In genomic region chr11:34865261-34865660, GRCh38 we compare ENCODE assay signal across 26 cellular contexts. TPM values are rescaled to one million over a fixed set of nuclear protein-coding genes. Genes with fewer than 3 reads are reported as not detected.
DNase-seq lines count a peak whose midpoint lies in the region; ATAC-seq, FAIRE-seq and TF ChIP-seq lines count a peak whose summit lies in the region.
"Had no signal": no experiment of that assay in that cellular context is flagged by ENCODE, and none has a peak within 500 bp of the region (broad histone marks: within the 10 kb centered on the region; RNA-seq: fewer than 3 reads in every experiment).

No MANE protein-coding gene starts in this region.

- H3K4me3 ChIP-seq in breast epithelium (no peak overlapping the region), K562 (no peak overlapping the region), mucosa of descending colon (no peak overlapping the region), thyroid gland (replicated peaks in 1 of 3) (no peak overlapping the region)
- H3K4me3 ChIP-seq: BLaER1 treated with 17β-estradiol and CSF1 and Interleukin-3, amounts not matched to agents 10 nM and 100 nM; GM23338; MG63; SJCRH30 had no signal

- peaks cover 12% of the 10 kb centered on the region for H3K4me1 Mint-ChIP-seq in MCF 10A (ENCODE audit: insufficient read depth, unreplicated experiment)
- H3K4me1 Mint-ChIP-seq: CD4-positive, alpha-beta memory T cell; GM23338 had no signal

- BruUV-seq in MCF 10A (replicated peaks; lab: Mats Ljungman, UMichigan): no TSS peak
- BruUV-seq in K562 (replicated peaks; lab: Mats Ljungman, UMichigan): no TSS peak

- CTCF ChIA-PET in MCF 10A (lab: Yijun Ruan, JAX) (interaction anchor here (1.1 kb wide), 1 partner anchor 93 kb away, joined by 4 read pairs; no protein-coding TSS in a partner anchor), K562 (lab: Yijun Ruan, JAX; ENCODE audit: low intra/inter-chr PET ratio) (no interaction called here)

- no peak overlapping the region for H3K9ac ChIP-seq in K562 (ENCODE audit: insufficient read depth in 1 of 2, low read depth in 2 of 2, low read length in 2 of 2)
- H3K9ac ChIP-seq: BLaER1 treated with 17β-estradiol and CSF1 and Interleukin-3, amounts not matched to agents 10 nM and 100 nM had no signal

- no peaks in the 10 kb centered on the region for H3K36me3 ChIP-seq in breast epithelium
- H3K36me3 ChIP-seq in K562 (ENCODE audit: control insufficient read depth, insufficient read depth, low read length): no peaks in the 10 kb centered on the region
- H3K36me3 ChIP-seq in mucosa of descending colon (ENCODE audit: low read depth): no peaks in the 10 kb centered on the region
- no peaks in the 10 kb centered on the region for H3K36me3 ChIP-seq in thyroid gland
- H3K36me3 ChIP-seq: BLaER1 treated with 17β-estradiol and CSF1 and Interleukin-3, amounts not matched to agents 10 nM and 100 nM; MG63; SJCRH30 had no signal

- intact Hi-C loops in MCF 10A (cut with micrococcal nuclease): no loop called here
- intact Hi-C loops in breast epithelium (cut with DNase I; ENCODE audit: low total_unique reads): no loop called here
- intact Hi-C loops in K562 (cut with micrococcal nuclease): no loop called here
- intact Hi-C loops in mucosa of descending colon (cut with DNase I, micrococcal nuclease): no loop called here
- intact Hi-C loops in thyroid gland (cut with DNase I): no loop called here

- H3K36me3 Mint-ChIP-seq in MCF 10A (ENCODE audit: insufficient read depth, unreplicated experiment): no peaks in the 10 kb centered on the region
- H3K36me3 Mint-ChIP-seq: CD4-positive, alpha-beta memory T cell; IgD-negative memory B cell had no signal

- no peak for ATAC-seq in K562
- ATAC-seq in mucosa of descending colon: peak; percentile 86
- no peak for ATAC-seq in HG02938 (IDR thresholded peaks at IDR 0.05; ENCODE audit: unreplicated experiment)
- ATAC-seq: GM23338 had no signal

- WGBS in K562 (ENCODE audit: insufficient coverage, low coverage, missing lambda C conversion rate): 72% methylated on average over 3 of the region's 3 CpGs
- 94 to 100% methylated on average over 3 of the region's 3 CpGs for WGBS in thyroid gland, 2 donors

- H3K27me3 ChIP-seq in breast epithelium (no peaks in the 10 kb centered on the region), K562 (ENCODE audit: control insufficient read depth in 2 of 2, insufficient read depth in 2 of 2, low read length in 2 of 2) (no peaks in the 10 kb centered on the region), thyroid gland (no peaks in the 10 kb centered on the region)
- H3K27me3 ChIP-seq: BLaER1 treated with 17β-estradiol and CSF1 and Interleukin-3, amounts not matched to agents 10 nM and 100 nM; MG63; SJCRH30 had no signal

- no peaks in the 10 kb centered on the region for H4K20me1 ChIP-seq in K562 (replicated peaks; ENCODE audit: control insufficient read depth, insufficient read depth, low read length)
- H4K20me1 ChIP-seq: BLaER1 treated with 17β-estradiol and CSF1 and Interleukin-3, amounts not matched to agents 10 nM and 100 nM had no signal

- TF ChIP-seq POLR2A in breast epithelium (IDR thresholded peaks at IDR 0.05) (no peak), K562 (conservative IDR thresholded peaks at IDR 0.05) (no peak), thyroid gland (IDR thresholded peaks at IDR 0.05) (no peak)

- H3K79me2 ChIP-seq in K562 (ENCODE audit: control insufficient read depth, insufficient read depth, low read length): no peaks in the 10 kb centered on the region

- no peak overlapping the region for H2AFZ ChIP-seq in K562 (ENCODE audit: low read depth, low read length)
- H2AFZ ChIP-seq: GM23338 had no signal

- H3K9me1 ChIP-seq in K562 (ENCODE audit: control insufficient read depth, insufficient read depth, low read length): no peaks in the 10 kb centered on the region

- no peak for TF ChIP-seq EP300 in K562 (IDR thresholded peaks at IDR 0.05; ENCODE audit: low read length)

- H3K27ac ChIP-seq in breast epithelium: no peak overlapping the region
- H3K27ac ChIP-seq in K562 (ENCODE audit: extremely low read depth, low read depth, low read length): no peak overlapping the region
- no peak overlapping the region for H3K27ac ChIP-seq in thyroid gland
- H3K27ac ChIP-seq: 22Rv1; BLaER1 treated with 17β-estradiol and CSF1 and Interleukin-3, amounts not matched to agents 10 nM and 100 nM; SJCRH30 had no signal

- no peak overlapping the region for H3K4me3 Mint-ChIP-seq in MCF 10A (ENCODE audit: unreplicated experiment)
- H3K4me3 Mint-ChIP-seq: CD4-positive, alpha-beta memory T cell; GM23338; IgD-negative memory B cell had no signal

- POLR2A ChIA-PET in MCF 10A (lab: Yijun Ruan, JAX) (interaction anchor here (1.0 to 1.1 kb wide), 2 partner anchors 8 to 9 kb away, joined by 4 to 5 read pairs; no protein-coding TSS in a partner anchor), K562 (lab: Yijun Ruan, JAX) (no interaction called here)

- H3K4me1 ChIP-seq in breast epithelium (no peaks in the 10 kb centered on the region), K562 (replicated peaks in 1 of 2; ENCODE audit: control insufficient read depth in 2 of 2, insufficient read depth in 2 of 2, low read length in 2 of 2) (no peaks in the 10 kb centered on the region; a peak in 2 of 5 replicates), mucosa of descending colon (ENCODE audit: low read depth) (peaks cover 3% of the 10 kb centered on the region), thyroid gland (no peaks in the 10 kb centered on the region)

- TF ChIP-seq CTCF in MCF 10A (IDR thresholded peaks at IDR 0.05; ENCODE audit: unreplicated experiment) (no peak), breast epithelium (IDR thresholded peaks at IDR 0.05) (no peak), K562 (IDR thresholded peaks at IDR 0.05 in 2 of 3, conservative IDR thresholded peaks at IDR 0.05 in 1 of 3; ENCODE audit: insufficient read depth in 2 of 3, low read depth in 1 of 3, low read length in 3 of 3) (no peak), mucosa of descending colon (IDR thresholded peaks at IDR 0.05) (no peak), thyroid gland (IDR thresholded peaks at IDR 0.05) (no peak)

- DNase-seq in MCF 10A (ENCODE audit: unreplicated experiment): peak; percentile 5
- DNase-seq in breast epithelium (ENCODE audit: low spot score in 2 of 2): no peak
- DNase-seq in K562 (ENCODE audit: extremely low read depth in 1 of 4, low spot score in 3 of 4): no peak
- DNase-seq in mucosa of descending colon: no peak
- no peak for DNase-seq in NCI-H524 treated with DMSO at 0.1 percent for 48 hours (lab: John Stamatoyannopoulos, UW)
- DNase-seq in NCI-H82 treated with DMSO at 0.1 percent for 48 hours (lab: John Stamatoyannopoulos, UW; ENCODE audit: unreplicated experiment): no peak
- DNase-seq in thyroid gland: no peak
- DNase-seq: ACHN; CD4-positive, alpha-beta memory T cell; DND-41; HCEC 1CT; Karpas-422; MG63; NCI-H1048; NCI-H1436; NCI-H187 treated with DMSO at 0.1 percent for 48 hours; NCI-H510A; NCI-H748 treated with DMSO at 0.1 percent for 48 hours; NK-92 treated with Interleukin-12 subunit alpha and Interleukin-12 subunit beta, amount 100 ng/mL, for 24 hours; SJCRH30 had no signal

- H3K27me3 Mint-ChIP-seq in MCF 10A (ENCODE audit: insufficient read depth, unreplicated experiment): no peaks in the 10 kb centered on the region
- H3K27me3 Mint-ChIP-seq: CD4-positive, alpha-beta memory T cell; IgD-negative memory B cell had no signal

- H3K9me3 Mint-ChIP-seq in MCF 10A (ENCODE audit: unreplicated experiment): no peaks in the 10 kb centered on the region
- H3K9me3 Mint-ChIP-seq: CD4-positive, alpha-beta memory T cell; GM23338; IgD-negative memory B cell had no signal

- FAIRE-seq in K562 (lab: Jason Lieb, UNC): no peak
- FAIRE-seq: GM12891 had no signal

- in situ Hi-C loops in K562 (cut with MboI): no loop called here

- H3K9me3 ChIP-seq in breast epithelium: no peaks in the 10 kb centered on the region
- H3K9me3 ChIP-seq in K562 (replicated peaks; ENCODE audit: control insufficient read depth, insufficient read depth, low read depth, low read length): no peaks in the 10 kb centered on the region
- no peaks in the 10 kb centered on the region for H3K9me3 ChIP-seq in mucosa of descending colon
- no peaks in the 10 kb centered on the region for H3K9me3 ChIP-seq in thyroid gland
- H3K9me3 ChIP-seq: SJCRH30 had no signal

- TF ChIP-seq RAD21 in K562 (CRISPR knock-in tag; conservative IDR thresholded peaks at IDR 0.05 in 1 of 2, IDR thresholded peaks at IDR 0.05 in 1 of 2): no peak

- no peak overlapping the region for H3K27ac Mint-ChIP-seq in MCF 10A (ENCODE audit: low read depth, unreplicated experiment)
- H3K27ac Mint-ChIP-seq: CD4-positive, alpha-beta memory T cell; GM23338 had no signal

- no peak overlapping the region for H3K4me2 ChIP-seq in K562 (ENCODE audit: insufficient read depth, low read length)
- H3K4me2 ChIP-seq: GM23338 had no signal

RNA-seq across cellular contexts. Expression of gene APIP, which starts 50.9 kb away (rescaled TPM):
- total RNA-seq in MCF 10A (2022): 32.4 and 36.9 TPM in 2 replicates
- 10 to 100 TPM; 27.7 to 46.4 (median 29.8) TPM for total RNA-seq in breast epithelium
- total RNA-seq in K562 (2011; cell fraction: chromatin; rRNA removed; ENCODE audit: low replicate concordance): 4.8 and 13.9 TPM in 2 replicates
- 3.8 and 5.9 TPM in 2 replicates for total RNA-seq in K562 (2011; cell fraction: nucleolus; rRNA removed)
- total RNA-seq in K562 (2011; cell fraction: nucleoplasm; rRNA removed): 8.6 and 9.2 TPM in 2 replicates
- 49.8 and 63.7 TPM in 2 replicates for total RNA-seq in K562 (2014; rRNA removed)
- total RNA-seq in K562 (2014; rRNA removed; fragmentation: Illumina TruSeq; extraction: Trizol): 91.4 and 96.8 TPM in 2 replicates
- 79.7 and 92.2 TPM in 2 replicates for total RNA-seq in K562 (2015; rRNA removed; fragmentation: Illumina TruSeq; extraction: Trizol)
- total RNA-seq in K562 (2021): 63.8 and 67.4 TPM in 2 replicates
- 49.5 and 65.7 TPM in 2 replicates for polyA plus RNA-seq in K562 (2011; rRNA removed)
- polyA plus RNA-seq in K562 (2011; cell fraction: cytosol; rRNA removed): 15.0 and 31.1 TPM in 2 replicates
- 15.0 and 26.2 TPM in 2 replicates for polyA plus RNA-seq in K562 (2011; cell fraction: nucleus; rRNA removed)
- polyA plus RNA-seq in K562 (2012): 53.1 and 71.4 TPM in 2 replicates
- polyA plus RNA-seq in K562 (2014; fragmentation: Illumina TruSeq; extraction: Trizol): 66.0 and 76.7 TPM in 2 replicates
- polyA plus RNA-seq in K562 (2014; fragmentation: Nextera tagmentation; extraction: Ambion mirVana): 100 to 1,000 TPM; 100 to 110 TPM
- 80.3 and 82.8 TPM in 2 replicates for polyA plus RNA-seq in K562 (2014; rRNA removed)
- polyA minus RNA-seq in K562 (2011; rRNA and poly(A)+ RNA removed): 32.2 and 38.1 TPM in 2 replicates
- 21.0 and 22.5 TPM in 2 replicates for polyA minus RNA-seq in K562 (2011; cell fraction: cytosol; rRNA and poly(A)+ RNA removed)
- 4.8 and 8.4 TPM in 2 replicates for polyA minus RNA-seq in K562 (2011; cell fraction: nucleus; rRNA and poly(A)+ RNA removed)
- total RNA-seq in mucosa of descending colon: 10 to 100 TPM; 22.7 to 59.4 (median 44.9) TPM
- 10 to 100 TPM; 35.6 to 54.3 (median 39.0) TPM for total RNA-seq in thyroid gland

RNA-seq across cellular contexts. Expression of gene PDHX, which starts 51.2 kb away (rescaled TPM):
- total RNA-seq in MCF 10A (2022) (35.5 and 35.9 TPM in 2 replicates), breast epithelium (10 to 100 TPM; 32.1 to 42.7 (median 41.6) TPM), K562 (2014; rRNA removed) (23.7 and 28.4 TPM in 2 replicates), K562 (2014; rRNA removed; fragmentation: Illumina TruSeq; extraction: Trizol) (41.3 and 47.6 TPM in 2 replicates), K562 (2015; rRNA removed; fragmentation: Illumina TruSeq; extraction: Trizol) (38.5 and 38.9 TPM in 2 replicates), K562 (2021) (35.0 and 41.3 TPM in 2 replicates), mucosa of descending colon (10 to 100 TPM; 39.4 to 44.3 (median 42.1) TPM), thyroid gland (10 to 100 TPM; 30.8 to 35.2 (median 31.2) TPM)
- 20.9 and 58.2 TPM in 2 replicates for total RNA-seq in K562 (2011; cell fraction: chromatin; rRNA removed; ENCODE audit: low replicate concordance)
- total RNA-seq in K562 (2011; cell fraction: nucleolus; rRNA removed): 10.5 and 13.6 TPM in 2 replicates
- total RNA-seq in K562 (2011; cell fraction: nucleoplasm; rRNA removed): 13.7 and 14.1 TPM in 2 replicates
- polyA plus RNA-seq in K562 (2011; rRNA removed) (27.5 and 32.9 TPM in 2 replicates), K562 (2014; fragmentation: Illumina TruSeq; extraction: Trizol) (37.9 and 43.5 TPM in 2 replicates), K562 (2014; fragmentation: Nextera tagmentation; extraction: Ambion mirVana) (10 to 100 TPM; 20.8 to 31.2 TPM), K562 (2014; rRNA removed) (21.6 and 24.0 TPM in 2 replicates)
- polyA plus RNA-seq in K562 (2011; cell fraction: cytosol; rRNA removed): 14.9 and 23.2 TPM in 2 replicates
- 16.6 and 20.2 TPM in 2 replicates for polyA plus RNA-seq in K562 (2011; cell fraction: nucleus; rRNA removed)
- polyA plus RNA-seq in K562 (2012): 25.6 and 31.6 TPM in 2 replicates
- 54.1 and 64.9 TPM in 2 replicates for polyA minus RNA-seq in K562 (2011; rRNA and poly(A)+ RNA removed)
- 20.7 and 24.3 TPM in 2 replicates for polyA minus RNA-seq in K562 (2011; cell fraction: cytosol; rRNA and poly(A)+ RNA removed)
- 20.5 and 32.1 TPM in 2 replicates for polyA minus RNA-seq in K562 (2011; cell fraction: nucleus; rRNA and poly(A)+ RNA removed)
